ENCODE assay signal across 8 cellular contexts in genomic region chr1:165632152-165632469, GRCh38. TPM values are rescaled to one million over a fixed set of nuclear protein-coding genes. Genes with fewer than 3 reads are reported as not detected.
DNase-seq lines count a peak whose midpoint lies in the region; ATAC-seq and TF ChIP-seq lines count a peak whose summit lies in the region.

No MANE protein-coding gene starts in this region.

- H3K9me3 ChIP-seq in Peyer's patch: no peaks in the 10 kb centered on the region
- H3K9me3 ChIP-seq in psoas muscle: no peaks in the 10 kb centered on the region

- peaks cover 0 to 44% (median 2%) of the 10 kb centered on the region in 4 donors for H3K4me1 ChIP-seq in Peyer's patch
- H3K4me1 ChIP-seq in psoas muscle: peaks cover 50% of the 10 kb centered on the region

- TF ChIP-seq CTCF in Peyer's patch (IDR thresholded peaks at IDR 0.05): no peak
- no peak for TF ChIP-seq CTCF in fibroblast of pulmonary artery (IDR thresholded peaks at IDR 0.05; ENCODE audit: low read length, missing control alignments)
- no peak for TF ChIP-seq CTCF in psoas muscle (IDR thresholded peaks at IDR 0.05)

- 9 to 17% (median 13%) methylated on average over 5 of the region's 5 CpGs for WGBS in psoas muscle, 3 donors

- H3K27me3 ChIP-seq in Peyer's patch: no peaks in the 10 kb centered on the region
- H3K27me3 ChIP-seq in psoas muscle (ENCODE audit: insufficient read depth in 3 of 3, low read length in 2 of 3): no peaks in the 10 kb centered on the region

- ATAC-seq in psoas muscle: peak in 1 of 4 donors; percentile 3
- no peak for ATAC-seq in GM18867 (IDR thresholded peaks at IDR 0.05; ENCODE audit: unreplicated experiment)

- peak; percentile 9 to 46 for TF ChIP-seq POLR2A in Peyer's patch (IDR thresholded peaks at IDR 0.05)

- peak overlapping the region; percentile 55 to 78 (median 67) for H3K4me3 ChIP-seq in Peyer's patch
- peak overlapping the region; percentile 86 for H3K4me3 ChIP-seq in fibroblast of pulmonary artery (replicated peaks; ENCODE audit: low read depth, low read length)
- peak overlapping the region; percentile 95 for H3K4me3 ChIP-seq in psoas muscle

- peak overlapping the region; percentile 83 to 95 (median 91) for H3K27ac ChIP-seq in Peyer's patch
- H3K27ac ChIP-seq in psoas muscle: peak overlapping the region; percentile 99

- intact Hi-C loops in psoas muscle (cut with DNase I): loop anchor here in 1 of 2 donors (5.0 kb wide), 2 partner anchors 65 to 195 kb away; partner anchors contain the start of genes ALDH9A1 and UCK2

- H3K36me3 ChIP-seq in Peyer's patch (peaks cover 0 to 4% (median 0%) of the 10 kb centered on the region in 3 donors), psoas muscle (ENCODE audit: insufficient read depth in 1 of 2, low read depth in 1 of 2) (peaks cover 0 to 9% of the 10 kb centered on the region in 2 donors)

- DNase-seq in COLO668 (lab: John Stamatoyannopoulos, UW; ENCODE audit: unreplicated experiment) (peak; percentile 45), Peyer's patch (peak in 2 of 3 donors; percentile 61 to 62), fibroblast of pulmonary artery (ENCODE audit: low read depth) (no peak), psoas muscle (no peak), Kasumi-1 (lab: John Stamatoyannopoulos, UW) (no peak), AG08396 (ENCODE audit: low spot score) (no peak)
- no peak for DNase-seq in activated CD4-positive, alpha-beta T cell treated with anti-CD3 and anti-CD28 coated beads for 1 hour

RNA-seq across cellular contexts. Expression of gene MGST3, which starts 1.1 kb away (rescaled TPM):
- total RNA-seq in Peyer's patch (100 to 1,000 TPM in 3 of 4 donors, 10 to 100 TPM in 1; 47.0 to 513 (median 407) TPM), psoas muscle (100 to 1,000 TPM; 223 to 318 (median 258) TPM)
- 100 to 1,000 TPM; 177 to 329 (median 233) TPM for polyA plus RNA-seq in psoas muscle

Comparison
In these comparisons a context has a peak if more than half of its experiments do, and no peak if none do; other contexts are left out.
1. DNase-seq: peak in COLO668 (single experiment) and Peyer's patch (2 of 3); none in fibroblast of pulmonary artery (single experiment), psoas muscle (0 of 2), activated CD4-positive, alpha-beta T cell treated with anti-CD3 and anti-CD28 coated beads for 1 hour (single experiment), Kasumi-1 (0 of 2) and AG08396 (single experiment).
2. Peak in every context shown above with its lines, with median percentiles within 50 percentile points of each other: H3K4me3 ChIP-seq.